Comparison of ENCODE assay signal across 25 cellular contexts in genomic region chr2:157866666-157867642, GRCh38. TPM values are rescaled to one million over a fixed set of nuclear protein-coding genes. Genes with fewer than 3 reads are reported as not detected.
DNase-seq lines count a peak whose midpoint lies in the region; ATAC-seq, FAIRE-seq and TF ChIP-seq lines count a peak whose summit lies in the region.
"Had no signal": no experiment of that assay in that cellular context is flagged by ENCODE, and none has a peak within 500 bp of the region (broad histone marks: within the 10 kb centered on the region; RNA-seq: fewer than 3 reads in every experiment).

No MANE protein-coding gene starts in this region.

- H3K9me3 Mint-ChIP-seq in activated T-cell treated with anti-CD3 and anti-CD28 coated beads, Interleukin-2, amount 50 U/mL, for 24 hours: peaks cover 3% of the 10 kb centered on the region
- no peaks in the 10 kb centered on the region for H3K9me3 Mint-ChIP-seq in dendritic cell treated with granulocyte-macrophage colony-stimulating factor and Interleukin-4, amounts not matched to agents 40 ng/mL and 50 ng/mL, for 4 days
- H3K9me3 Mint-ChIP-seq in neural progenitor cell: peaks cover 3% of the 10 kb centered on the region
- H3K9me3 Mint-ChIP-seq: CD14-positive monocyte had no signal

- no peak for TF ChIP-seq CTCF in neural progenitor cell (IDR thresholded peaks at IDR 0.05)
- no peak for TF ChIP-seq CTCF in smooth muscle cell (IDR thresholded peaks at IDR 0.05; ENCODE audit: borderline replicate concordance, insufficient read depth, poor library complexity, severe bottlenecking)

- ATAC-seq in GM21717 (IDR thresholded peaks at IDR 0.05; ENCODE audit: unreplicated experiment): no peak

- H3K9me3 ChIP-seq in HUES64 (ENCODE audit: insufficient read depth, low read depth, low read length) (no peaks in the 10 kb centered on the region), neural progenitor cell (ENCODE audit: low read depth) (no peaks in the 10 kb centered on the region), smooth muscle cell (replicated peaks; ENCODE audit: low read depth) (no peaks in the 10 kb centered on the region)
- H3K9me3 ChIP-seq: ovary had no signal

- H4K20me1 ChIP-seq in neural progenitor cell (ENCODE audit: low read depth): peaks cover 53% of the 10 kb centered on the region
- peaks cover 93% of the 10 kb centered on the region for H4K20me1 ChIP-seq in smooth muscle cell (ENCODE audit: low read depth)

- H3K9ac ChIP-seq in HUES64 (ENCODE audit: low read depth, low read length): no peak overlapping the region
- no peak overlapping the region for H3K9ac ChIP-seq in neural progenitor cell
- H3K9ac ChIP-seq in smooth muscle cell (ENCODE audit: low read depth): no peak overlapping the region

- WGBS in HUES64: 80% methylated on average over 4 of the region's 4 CpGs
- 90% methylated on average over 4 of the region's 4 CpGs for WGBS in smooth muscle cell (ENCODE audit: low lambda C conversion rate)

- intact Hi-C loops in dendritic cell treated with granulocyte-macrophage colony-stimulating factor and Interleukin-4, amounts not matched to agents 40 ng/mL and 50 ng/mL, for 4 days (cut with micrococcal nuclease): no loop called here

- H2AFZ ChIP-seq in neural progenitor cell (replicated peaks): no peak overlapping the region
- H2AFZ ChIP-seq in smooth muscle cell (ENCODE audit: low read depth): no peak overlapping the region

- H3K27ac Mint-ChIP-seq in activated T-cell treated with anti-CD3 and anti-CD28 coated beads, Interleukin-2, amount 50 U/mL, for 24 hours: peak overlapping the region; percentile 8
- H3K27ac Mint-ChIP-seq in dendritic cell treated with granulocyte-macrophage colony-stimulating factor and Interleukin-4, amounts not matched to agents 40 ng/mL and 50 ng/mL, for 4 days: peak overlapping the region; percentile 4
- no peak overlapping the region for H3K27ac Mint-ChIP-seq in neural progenitor cell

- no peak overlapping the region for H3K4me3 Mint-ChIP-seq in activated T-cell treated with anti-CD3 and anti-CD28 coated beads, Interleukin-2, amount 50 U/mL, for 24 hours
- H3K4me3 Mint-ChIP-seq in dendritic cell treated with granulocyte-macrophage colony-stimulating factor and Interleukin-4, amounts not matched to agents 40 ng/mL and 50 ng/mL, for 4 days: no peak overlapping the region
- no peak overlapping the region for H3K4me3 Mint-ChIP-seq in neural progenitor cell
- H3K4me3 Mint-ChIP-seq: CD14-positive monocyte had no signal

- peaks cover 93% of the 10 kb centered on the region for H3K79me2 ChIP-seq in neural progenitor cell (ENCODE audit: low read depth)
- H3K79me2 ChIP-seq in smooth muscle cell (ENCODE audit: low read depth): peaks cover 92% of the 10 kb centered on the region

- peaks cover 63% of the 10 kb centered on the region for H3K4me1 Mint-ChIP-seq in activated T-cell treated with anti-CD3 and anti-CD28 coated beads, Interleukin-2, amount 50 U/mL, for 24 hours (ENCODE audit: low read depth)
- peaks cover 25% of the 10 kb centered on the region for H3K4me1 Mint-ChIP-seq in dendritic cell treated with granulocyte-macrophage colony-stimulating factor and Interleukin-4, amounts not matched to agents 40 ng/mL and 50 ng/mL, for 4 days (ENCODE audit: low read depth)
- peaks cover 9% of the 10 kb centered on the region for H3K4me1 Mint-ChIP-seq in neural progenitor cell

- H3K4me2 ChIP-seq in neural progenitor cell (peak overlapping the region; percentile 65), smooth muscle cell (no peak overlapping the region)

- H3K36me3 ChIP-seq in HUES64 (ENCODE audit: insufficient read depth, low read length): no peaks in the 10 kb centered on the region
- no peaks in the 10 kb centered on the region for H3K36me3 ChIP-seq in neural progenitor cell
- H3K36me3 ChIP-seq in smooth muscle cell (ENCODE audit: low read depth): no peaks in the 10 kb centered on the region
- H3K36me3 ChIP-seq: ovary had no signal

- peaks cover 29% of the 10 kb centered on the region for H3K4me1 ChIP-seq in HUES64 (ENCODE audit: insufficient read depth, low read length)
- H3K4me1 ChIP-seq in neural progenitor cell: peaks cover 28% of the 10 kb centered on the region
- peaks cover 12% of the 10 kb centered on the region for H3K4me1 ChIP-seq in smooth muscle cell (ENCODE audit: low read depth)

- H3K4me3 ChIP-seq in HUES64 (ENCODE audit: low read length) (0 out of 2 replicates have a peak overlapping the region, but pooled peaks have one; percentile 11), neural progenitor cell (peak overlapping the region; percentile 11), smooth muscle cell (no peak overlapping the region)
- H3K4me3 ChIP-seq: ovary, SK-N-MC had no signal

- no peak for DNase-seq in activated T-cell treated with anti-CD3 and anti-CD28 coated beads, Interleukin-2, amount 50 U/mL, for 24 hours
- no peak for DNase-seq in activated T-cell treated with anti-CD3 and anti-CD28 coated beads, Interleukin-2, amount 50 U/mL, for 1 hour
- DNase-seq in neural progenitor cell (ENCODE audit: low spot score) (no peak), urothelium cell line (ENCODE audit: low spot score) (no peak), smooth muscle cell (lab: John Stamatoyannopoulos, UW; ENCODE audit: unreplicated experiment) (no peak)
- DNase-seq: activated CD4-positive, CD25-positive, alpha-beta regulatory T cell; activated effector memory CD4-positive, alpha-beta T cell treated with anti-CD3 and anti-CD28 coated beads, Interleukin-2, amount 50 U/mL, for 16 hours; caudate nucleus; foreskin melanocyte; GOT3; hippocampal formation; NCI-H1092 treated with DMSO at 0.1 percent for 48 hours; NCI-H2081 treated with DMSO at 0.1 percent for 48 hours; NCI-H446 treated with DMSO at 0.1 percent for 48 hours; ovary; RPMI8226; T-helper 9 cell had no signal

- FAIRE-seq in urothelium cell line (lab: Jason Lieb, UNC): no peak
- FAIRE-seq: GM12892, GM19239, islet of Langerhans had no signal

- H3K27ac ChIP-seq in HUES64 (ENCODE audit: low read depth, low read length): peak overlapping the region; percentile 36; the same call in 1 of the 2 replicates
- H3K27ac ChIP-seq in neural progenitor cell: no peak overlapping the region
- H3K27ac ChIP-seq in smooth muscle cell (ENCODE audit: low read depth): no peak overlapping the region
- H3K27ac ChIP-seq: ovary, SK-N-MC had no signal

- no peaks in the 10 kb centered on the region for H3K27me3 Mint-ChIP-seq in activated T-cell treated with anti-CD3 and anti-CD28 coated beads, Interleukin-2, amount 50 U/mL, for 24 hours
- no peaks in the 10 kb centered on the region for H3K27me3 Mint-ChIP-seq in dendritic cell treated with granulocyte-macrophage colony-stimulating factor and Interleukin-4, amounts not matched to agents 40 ng/mL and 50 ng/mL, for 4 days
- H3K27me3 Mint-ChIP-seq in neural progenitor cell (ENCODE audit: insufficient read depth, low read depth): no peaks in the 10 kb centered on the region

- peaks cover 17% of the 10 kb centered on the region for H3F3A ChIP-seq in neural progenitor cell (ENCODE audit: low read depth)
- H3F3A ChIP-seq in smooth muscle cell (ENCODE audit: low read depth): no peaks in the 10 kb centered on the region

- peaks cover 29% of the 10 kb centered on the region for H3K36me3 Mint-ChIP-seq in activated T-cell treated with anti-CD3 and anti-CD28 coated beads, Interleukin-2, amount 50 U/mL, for 24 hours (ENCODE audit: low read depth)
- no peaks in the 10 kb centered on the region for H3K36me3 Mint-ChIP-seq in dendritic cell treated with granulocyte-macrophage colony-stimulating factor and Interleukin-4, amounts not matched to agents 40 ng/mL and 50 ng/mL, for 4 days (ENCODE audit: low read depth)
- H3K36me3 Mint-ChIP-seq in neural progenitor cell: peaks cover 2% of the 10 kb centered on the region

- no peaks in the 10 kb centered on the region for H3K27me3 ChIP-seq in HUES64 (ENCODE audit: insufficient read depth, low read length)
- H3K27me3 ChIP-seq in neural progenitor cell: no peaks in the 10 kb centered on the region
- no peaks in the 10 kb centered on the region for H3K27me3 ChIP-seq in smooth muscle cell (ENCODE audit: low read depth)
- H3K27me3 ChIP-seq: ovary had no signal

RNA-seq across cellular contexts. Expression of gene ACVR1, which starts 9.2 kb away (rescaled TPM):
- polyA plus RNA-seq in HUES64 (2013, experiment 1 of 2): 12.0 TPM
- 10.9 TPM for polyA plus RNA-seq in HUES64 (2013, experiment 2 of 2)
- total RNA-seq in neural progenitor cell (ENCODE audit: low replicate concordance) (8.2 and 14.0 TPM in 2 replicates), smooth muscle cell (22.0 and 32.7 TPM in 2 replicates)
- polyA plus RNA-seq in smooth muscle cell: 26.8 and 27.2 TPM in 2 replicates
